In genomic region chr19:37370880-37371661, GRCh38 we compare ENCODE assay signal across 8 cellular contexts. TPM values are rescaled to one million over a fixed set of nuclear protein-coding genes. Genes with fewer than 3 reads are reported as not detected.
A peak's percentile ranks its signal among the peaks of the same experiment; 100 is the strongest.
DNase-seq lines count a peak whose midpoint lies in the region; ATAC-seq and FAIRE-seq lines count a peak whose summit lies in the region.

TSS of gene ZNF527 (plus strand) at chr19:37371099. CDS start at chr19:37374199, 3,100 bp downstream.

- DNase-seq in Caki2 (ENCODE audit: low read depth) (peak; percentile 97), HTR-8/SVneo (ENCODE audit: insufficient read length, low spot score) (peak; percentile 96), NOMO-1 treated with dmso at 0.1 percent for 144 hours (lab: John Stamatoyannopoulos, UW; ENCODE audit: unreplicated experiment) (peak; percentile 95), mesenteric fat pad (ENCODE audit: low spot score) (peak; percentile 99)
- peak; percentile 96 for DNase-seq in activated CD8-positive, alpha-beta memory T cell treated with anti-CD3 and anti-CD28 coated beads, Interleukin-2, amount 50 U/mL, for 4 hours
- peak; percentile 95 for DNase-seq in stimulated activated CD8-positive, alpha-beta memory T cell treated with anti-CD3 and anti-CD28 coated beads, Interleukin-15, amount 100 ng/mL, for 1 hour (ENCODE audit: low read depth)

- FAIRE-seq in HTR-8/SVneo (lab: Jason Lieb, UNC) (peak; percentile 93), endometrium (lab: Jason Lieb, UNC) (peak; percentile 87)

- in situ Hi-C loops in Caki2 (cut with HindIII; ENCODE audit: low pct_unique_long_range_greater_than_20kb, low sequenced_read_pairs), result no loop called here

- ATAC-seq in GM21381 (IDR thresholded peaks at IDR 0.05; ENCODE audit: unreplicated experiment), result peak; percentile 96

RNA-seq across cellular contexts. Expression of gene ZNF527, which starts in this region (rescaled TPM):
- 2.1 and 7.6 TPM in 2 replicates for total RNA-seq in Caki2 (2014; rRNA removed; shearing (Covaris generic); ENCODE audit: low replicate concordance)
- total RNA-seq in mesenteric fat pad, result 3.0 TPM

Comparison
In these comparisons a context has a peak if more than half of its experiments do, and no peak if none do; other contexts are left out.
1. Peak in every context shown above with its lines: DNase-seq and ATAC-seq.